Comparison of ENCODE assay signal across 8 cellular contexts in genomic region chr18:46917808-46918600, GRCh38. TPM values are rescaled to one million over a fixed set of nuclear protein-coding genes. Genes with fewer than 3 reads are reported as not detected.
A peak's percentile ranks its signal among the peaks of the same experiment; 100 is the strongest.
DNase-seq lines count a peak whose midpoint lies in the region; ATAC-seq and TF ChIP-seq lines count a peak whose summit lies in the region.

No MANE protein-coding gene starts in this region.

- no peaks in the 10 kb centered on the region for H3K27me3 Mint-ChIP-seq in activated CD4-positive, alpha-beta T cell treated with anti-CD3 and anti-CD28 coated beads for 36 hours

- in situ Hi-C loops in brain microvascular endothelial cell (cut with HindIII; ENCODE audit: low pct_ligation_motif_present, low sequenced_read_pairs): no loop called here

- peak overlapping the region; percentile 92 for H3K4me3 Mint-ChIP-seq in activated CD4-positive, alpha-beta T cell treated with anti-CD3 and anti-CD28 coated beads for 36 hours

- H3K36me3 Mint-ChIP-seq in activated CD4-positive, alpha-beta T cell treated with anti-CD3 and anti-CD28 coated beads for 36 hours (ENCODE audit: low read depth): peaks cover 2% of the 10 kb centered on the region

- POLR2A ChIA-PET in activated CD4-positive, alpha-beta T cell treated with anti-CD3 and anti-CD28 coated beads for 36 hours (lab: Charles Lee): interaction anchor here (0.6 to 1.2 kb wide), 2 partner anchors 63 to 232 kb away, joined by 3 to 7 read pairs; no protein-coding TSS in a partner anchor
- POLR2A ChIA-PET in HEK293 (lab: Yijun Ruan, JAX): interaction anchor here (0.6 to 1.6 kb wide), 14 partner anchors 9 to 260 kb away, joined by 3 to 7 read pairs (median 4); no protein-coding TSS in a partner anchor

- TF ChIP-seq CTCF in HEK293 (tag by site-specific recombination; IDR thresholded peaks at IDR 0.05): no peak
- no peak for TF ChIP-seq CTCF in brain microvascular endothelial cell (IDR thresholded peaks at IDR 0.05; ENCODE audit: low read depth, low read length, missing control alignments)

- ATAC-seq in activated CD4-positive, alpha-beta T cell treated with anti-CD3 and anti-CD28 coated beads for 36 hours: no peak
- ATAC-seq in GM19324 (IDR thresholded peaks at IDR 0.05; ENCODE audit: low FRiP score, unreplicated experiment): no peak

- peak overlapping the region; percentile 66; the same call in 1 of the 2 replicates for H3K27ac ChIP-seq in HEK293 (ENCODE audit: extremely low read depth, low read depth, low read length)
- H3K27ac ChIP-seq in brain microvascular endothelial cell: peak overlapping the region; percentile 83

- H3K9me3 Mint-ChIP-seq in activated CD4-positive, alpha-beta T cell treated with anti-CD3 and anti-CD28 coated beads for 36 hours (ENCODE audit: low read depth): peaks cover 2% of the 10 kb centered on the region

- H3K36me3 ChIP-seq in HEK293 (ENCODE audit: control insufficient read depth in 2 of 2, insufficient read depth in 1 of 2, low read length in 2 of 2) (no peaks in the 10 kb centered on the region; a peak in 1 of 3 replicates), brain microvascular endothelial cell (replicated peaks) (no peaks in the 10 kb centered on the region)

- H3K4me1 ChIP-seq in HEK293 (ENCODE audit: control insufficient read depth, insufficient read depth, low read length): peaks cover 20% of the 10 kb centered on the region

- peak overlapping the region; percentile 88 for H3K27ac Mint-ChIP-seq in activated CD4-positive, alpha-beta T cell treated with anti-CD3 and anti-CD28 coated beads for 36 hours

- DNase-seq in activated CD4-positive, alpha-beta T cell treated with anti-CD3 and anti-CD28 coated beads for 36 hours: peak; percentile 38
- DNase-seq in activated CD4-positive, alpha-beta T cell treated with anti-CD3 and anti-CD28 coated beads, Interleukin-2, amount 50 U/mL, for 1 hour: no peak
- peak; percentile 3 for DNase-seq in NCI-H526 treated with DMSO at 0.1 percent for 48 hours (lab: John Stamatoyannopoulos, UW)
- DNase-seq in brain microvascular endothelial cell: peak; percentile 41
- DNase-seq in iris pigment epithelial cell (ENCODE audit: low read depth): peak; percentile 54
- peak; percentile 44 for DNase-seq in stimulated activated CD8-positive, alpha-beta memory T cell treated with anti-CD3 and anti-CD28 coated beads, Interleukin-4, amount 100 ng/mL, for 48 hours

- peaks cover 43% of the 10 kb centered on the region for H3K4me1 Mint-ChIP-seq in activated CD4-positive, alpha-beta T cell treated with anti-CD3 and anti-CD28 coated beads for 36 hours

- CTCF ChIA-PET in activated CD4-positive, alpha-beta T cell treated with anti-CD3 and anti-CD28 coated beads for 36 hours (lab: Charles Lee): interaction anchor here (0.5 to 0.7 kb wide), 3 partner anchors 33 to 574 kb away, joined by 3 to 5 read pairs (median 3); no protein-coding TSS in a partner anchor
- CTCF ChIA-PET in HEK293 (lab: Yijun Ruan, JAX): interaction anchor here (0.6 to 1.3 kb wide), 7 partner anchors 30 to 1050 kb away, joined by 3 to 7 read pairs (median 3); no protein-coding TSS in a partner anchor

- H3K9me3 ChIP-seq in HEK293 (ENCODE audit: control insufficient read depth, insufficient read depth, low read depth, low read length): no peaks in the 10 kb centered on the region

- H3K4me3 ChIP-seq in HEK293 (ENCODE audit: low read depth, low read length) (peak overlapping the region; percentile 59), brain microvascular endothelial cell (ENCODE audit: low read depth, low read length) (peak overlapping the region; percentile 81)

- intact Hi-C loops in activated CD4-positive, alpha-beta T cell treated with anti-CD3 and anti-CD28 coated beads for 36 hours (cut with DNase I, micrococcal nuclease): loop anchor here (1.0 to 10.0 kb wide), 9 partner anchors 29 to 1017 kb away; partner anchors contain the start of genes HAUS1 (in 1 of the 2), HDHD2 (in 1 of the 2), IER3IP1 (in 1 of the 2) and SMAD2 (in 1 of the 2)

- no peaks in the 10 kb centered on the region for H3K27me3 ChIP-seq in brain microvascular endothelial cell (replicated peaks)

TF ChIP-seq in HEK293, 187 proteins besides CTCF, POLR2A, EP300 and RAD21:
- TF ChIP-seq ZNF433 (tag by site-specific recombination; IDR thresholded peaks at IDR 0.05; ENCODE audit: low read depth) (no peak), ZNF394 (tag by site-specific recombination; IDR thresholded peaks at IDR 0.05; ENCODE audit: borderline replicate concordance) (no peak), BCL11B (tag by site-specific recombination; IDR thresholded peaks at IDR 0.05; ENCODE audit: low read depth) (peak; percentile 12; the same call in 1 of the 2 replicates), EGR2 (tag by site-specific recombination; IDR thresholded peaks at IDR 0.05; ENCODE audit: low read depth) (peak; percentile 60; the same call in 1 of the 2 replicates), ZEB2 (tag by site-specific recombination; IDR thresholded peaks at IDR 0.05) (0 out of 2 replicates have a peak, but pooled peaks have one; percentile 18), ZNF664 (tag by site-specific recombination; IDR thresholded peaks at IDR 0.05) (no peak), TCF7L2 (IDR thresholded peaks at IDR 0.05; ENCODE audit: borderline replicate concordance, low read depth, low read length) (no peak), ZNF501 (tag by site-specific recombination; IDR thresholded peaks at IDR 0.05) (peak; percentile 22; the same call in 1 of the 2 replicates), ZNF133 (tag by site-specific recombination; IDR thresholded peaks at IDR 0.05) (no peak), HOXD13 (CRISPR knock-in tag; IDR thresholded peaks at IDR 0.05; ENCODE audit: borderline replicate concordance) (no peak), ZBTB17 (tag by site-specific recombination; IDR thresholded peaks at IDR 0.05) (peak; percentile 93), GFI1B (tag by site-specific recombination; IDR thresholded peaks at IDR 0.05) (no peak), ZNF48 (tag by site-specific recombination; IDR thresholded peaks at IDR 0.05) (no peak), ZNF184 (tag by site-specific recombination; IDR thresholded peaks at IDR 0.05) (no peak), ZFHX2 (tag by site-specific recombination; conservative IDR thresholded peaks at IDR 0.05) (peak; percentile 78), SP7 (tag by site-specific recombination; IDR thresholded peaks at IDR 0.05) (peak; percentile 35; the same call in 1 of the 2 replicates), ZXDB (tag by site-specific recombination; IDR thresholded peaks at IDR 0.05) (peak; percentile 59; the same call in 1 of the 2 replicates), ZNF155 (tag by site-specific recombination; IDR thresholded peaks at IDR 0.05) (no peak), ZNF335 (tag by site-specific recombination; conservative IDR thresholded peaks at IDR 0.05) (peak; percentile 83)

RNA-seq across cellular contexts. Expression of gene KATNAL2, which starts 0.6 kb away (rescaled TPM):
- total RNA-seq in activated CD4-positive, alpha-beta T cell treated with anti-CD3 and anti-CD28 coated beads for 36 hours: 1 to 10 TPM; 1.1 to 1.4 TPM

RNA-seq across cellular contexts. Expression of gene PIAS2, which starts 0.7 kb away (rescaled TPM):
- 10 to 100 TPM; 27.1 to 28.2 TPM for total RNA-seq in activated CD4-positive, alpha-beta T cell treated with anti-CD3 and anti-CD28 coated beads for 36 hours
